19 cellular contexts compared by ENCODE assay signal in genomic region chr20:61099786-61100185, GRCh38.
DNase-seq lines count a peak whose midpoint lies in the region; FAIRE-seq and TF ChIP-seq lines count a peak whose summit lies in the region.
"Had no signal": no experiment of that assay in that cellular context is flagged by ENCODE, and none has a peak within 500 bp of the region (broad histone marks: within the 10 kb centered on the region; RNA-seq: fewer than 3 reads in every experiment).

No MANE protein-coding gene starts in this region.

- peak overlapping the region; percentile 19 for H3K27ac Mint-ChIP-seq in astrocyte (ENCODE audit: unreplicated experiment)
- peak overlapping the region; percentile 89 for H3K27ac Mint-ChIP-seq in nephron progenitor cell
- H3K27ac Mint-ChIP-seq: CD4-positive, alpha-beta memory T cell had no signal

- H3K36me3 Mint-ChIP-seq in astrocyte (ENCODE audit: low read depth, unreplicated experiment) (no peaks in the 10 kb centered on the region), nephron progenitor cell (ENCODE audit: low read depth) (no peaks in the 10 kb centered on the region)
- H3K36me3 Mint-ChIP-seq: CD4-positive, alpha-beta memory T cell had no signal

- no peak overlapping the region for H2AFZ ChIP-seq in astrocyte (ENCODE audit: low read depth, low read length)

- no peaks in the 10 kb centered on the region for H3K36me3 ChIP-seq in astrocyte (ENCODE audit: insufficient read depth, low read length)
- H3K36me3 ChIP-seq: MG63, SJSA1 had no signal

- no peak for TF ChIP-seq CTCF in astrocyte (IDR thresholded peaks at IDR 0.05; ENCODE audit: insufficient read depth, low read depth, low read length)
- no peak for TF ChIP-seq CTCF in nephron progenitor cell (IDR thresholded peaks at IDR 0.05)

- no peaks in the 10 kb centered on the region for H3K79me2 ChIP-seq in astrocyte (ENCODE audit: insufficient read depth, low read length)

- no peaks in the 10 kb centered on the region for H3K9me3 ChIP-seq in astrocyte (ENCODE audit: insufficient read depth, low read depth, low read length)
- H3K9me3 ChIP-seq: MG63, SJSA1 had no signal

- H3K27ac ChIP-seq in astrocyte (ENCODE audit: low read depth, low read length): no peak overlapping the region
- H3K27ac ChIP-seq: SJSA1 had no signal

- peaks cover 38% of the 10 kb centered on the region for H3K27me3 Mint-ChIP-seq in astrocyte (ENCODE audit: low read depth, unreplicated experiment)
- peaks cover 50% of the 10 kb centered on the region for H3K27me3 Mint-ChIP-seq in nephron progenitor cell (ENCODE audit: low read depth, poor library complexity)

- no peaks in the 10 kb centered on the region for H3K27me3 ChIP-seq in astrocyte (ENCODE audit: insufficient read depth, low read length)

- H3K9ac ChIP-seq in astrocyte (ENCODE audit: low read length): no peak overlapping the region

- H3K4me2 ChIP-seq in astrocyte (ENCODE audit: low read length): no peak overlapping the region

- no peak overlapping the region for H3K4me3 ChIP-seq in astrocyte (ENCODE audit: insufficient read depth, low read depth, low read length)
- H3K4me3 ChIP-seq: K562, MG63, SJSA1 had no signal

- H3K4me1 Mint-ChIP-seq in astrocyte (ENCODE audit: low read depth, unreplicated experiment) (no peaks in the 10 kb centered on the region), nephron progenitor cell (peaks cover 9% of the 10 kb centered on the region)

- H3K9me3 Mint-ChIP-seq in astrocyte (ENCODE audit: unreplicated experiment) (peaks cover 3% of the 10 kb centered on the region), nephron progenitor cell (peaks cover 23% of the 10 kb centered on the region)

- no peak overlapping the region for H3K4me3 Mint-ChIP-seq in astrocyte (ENCODE audit: unreplicated experiment)
- H3K4me3 Mint-ChIP-seq in nephron progenitor cell: no peak overlapping the region
- H3K4me3 Mint-ChIP-seq: CD4-positive, alpha-beta memory T cell had no signal

- H3K4me1 ChIP-seq in astrocyte (ENCODE audit: insufficient read depth, low read length): no peaks in the 10 kb centered on the region
- H3K4me1 ChIP-seq: SJSA1 had no signal

- DNase-seq in AG20443 (ENCODE audit: low spot score) (peak; percentile 25), GM03348 (ENCODE audit: low spot score) (peak; percentile 50), astrocyte (ENCODE audit: low read depth) (no peak), nephron progenitor cell (no peak), SHP77 (lab: John Stamatoyannopoulos, UW) (no peak), COLO829 (ENCODE audit: low spot score) (no peak), NCI-H1048 (lab: John Stamatoyannopoulos, UW) (no peak)
- DNase-seq in stimulated activated CD4-positive, alpha-beta T cell treated with anti-CD3 and anti-CD28 coated beads, Interleukin-1b, Interleukin-23, amount 100 ng/mL, for 48 hours: no peak
- DNase-seq: CD4-positive, alpha-beta memory T cell; GDM1; H7; MG63; NCI-H1417 treated with DMSO at 0.1 percent for 48 hours; NCI-H187; NCI-H510A; NK-92 treated with Interleukin-12 subunit alpha and Interleukin-12 subunit beta, amount 100 ng/mL, for 24 hours had no signal

- FAIRE-seq in astrocyte (lab: Jason Lieb, UNC): no peak
- FAIRE-seq: GM19239, K562 had no signal

- H4K20me1 ChIP-seq in astrocyte (ENCODE audit: insufficient read depth, low read length): no peaks in the 10 kb centered on the region

Comparison
In these comparisons a context has a peak if more than half of its experiments do, and no peak if none do; other contexts are left out.
1. DNase-seq: peak in AG20443 (single experiment) and GM03348 (single experiment); none in astrocyte (single experiment), nephron progenitor cell (single experiment), stimulated activated CD4-positive, alpha-beta T cell treated with anti-CD3 and anti-CD28 coated beads, Interleukin-1b, Interleukin-23, amount 100 ng/mL, for 48 hours (single experiment), SHP77 (0 of 2), COLO829 (single experiment) and NCI-H1048 (single experiment).